In the genomic region with DNA sequence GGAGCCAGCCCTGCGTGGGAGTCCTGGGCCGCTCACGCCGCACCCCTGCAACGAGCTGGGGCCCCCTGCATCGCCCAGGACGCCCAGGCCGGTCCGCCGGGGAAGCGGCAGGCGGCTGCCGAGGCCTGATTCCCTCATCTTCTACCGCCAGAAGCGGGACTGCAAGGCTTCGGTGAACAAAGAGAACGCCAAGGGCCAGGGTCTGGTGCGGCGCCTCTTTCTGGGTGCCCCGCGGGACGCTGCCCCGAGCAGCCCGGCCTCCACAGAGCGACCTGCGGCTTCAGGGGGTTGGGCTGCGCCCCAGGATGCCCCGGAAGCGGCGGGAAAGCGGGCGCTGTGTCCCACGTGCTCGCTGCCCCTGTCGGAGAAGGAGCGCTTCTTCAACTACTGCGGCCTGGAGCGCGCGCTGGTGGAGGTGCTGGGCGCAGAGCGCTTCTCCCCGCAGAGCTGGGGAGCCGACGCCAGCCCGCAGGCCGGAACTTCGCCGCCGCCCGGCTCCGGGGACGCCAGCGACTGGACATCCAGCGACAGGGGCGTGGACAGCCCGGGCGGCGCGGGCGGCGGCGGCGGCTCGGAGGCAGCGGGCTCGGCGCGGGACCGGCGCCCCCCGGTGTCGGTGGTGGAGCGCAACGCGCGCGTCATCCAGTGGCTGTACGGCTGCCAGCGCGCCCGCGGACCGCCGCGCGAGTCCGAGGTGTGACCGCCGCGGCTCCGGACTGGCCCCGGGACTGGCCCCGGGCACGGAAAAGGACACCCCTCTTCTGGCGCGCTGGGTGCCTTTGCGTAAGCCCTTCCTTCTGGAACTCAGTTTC, we compare ENCODE assay signal across 9 cellular contexts. TPM values are rescaled to one million over a fixed set of nuclear protein-coding genes. Genes with fewer than 3 reads are reported as not detected.
DNase-seq lines count a peak whose midpoint lies in the region; ATAC-seq, FAIRE-seq and TF ChIP-seq lines count a peak whose summit lies in the region.
"Had no signal": no experiment of that assay in that cellular context is flagged by ENCODE, and none has a peak within 500 bp of the region (broad histone marks: within the 10 kb centered on the region; RNA-seq: fewer than 3 reads in every experiment).

No MANE protein-coding gene starts in this region.

- H3K9ac ChIP-seq in K562 (ENCODE audit: insufficient read depth in 1 of 2, low read depth in 2 of 2, low read length in 2 of 2): peak overlapping the region; percentile 78 to 95

- WGBS in K562 (ENCODE audit: insufficient coverage, low coverage, missing lambda C conversion rate): 3% methylated on average over 70 of the region's 98 CpGs
- WGBS in iPS DF 6.9 (ENCODE audit: insufficient coverage, insufficient read length): no CpG with 5 or more reads among the region's 98 CpGs

- H2AFZ ChIP-seq in K562 (ENCODE audit: low read depth, low read length): peak overlapping the region; percentile 99

- TSS peak; percentile 83 for BruUV-seq in K562 (replicated peaks; lab: Mats Ljungman, UMichigan)

- POLR2A ChIA-PET in K562 (lab: Yijun Ruan, JAX): interaction anchor here (0.5 to 1.8 kb wide), 13 partner anchors 12 to 1407 kb away, joined by 3 to 5 read pairs (median 3); a partner anchor contains a TSS

- TF ChIP-seq RAD21 in K562 (CRISPR knock-in tag; conservative IDR thresholded peaks at IDR 0.05 in 1 of 2, IDR thresholded peaks at IDR 0.05 in 1 of 2): peak; percentile 60 to 84

- H3K27ac ChIP-seq in SJCRH30 (no peak overlapping the region), K562 (ENCODE audit: extremely low read depth, low read depth, low read length) (peak overlapping the region; percentile 80), iPS DF 6.9 (ENCODE audit: low read length) (no peak overlapping the region)

- TF ChIP-seq CTCF in GM20000 (IDR thresholded peaks at IDR 0.05; ENCODE audit: extremely low read depth, missing control alignments): no peak
- TF ChIP-seq CTCF in K562 (IDR thresholded peaks at IDR 0.05 in 2 of 3, conservative IDR thresholded peaks at IDR 0.05 in 1 of 3; ENCODE audit: insufficient read depth in 2 of 3, low read depth in 1 of 3, low read length in 3 of 3): peak; percentile 27 to 73 (median 63); a peak in 4 of 6 replicates

- H3K27me3 ChIP-seq in SJCRH30: peaks cover 25% of the 10 kb centered on the region; the same call in 1 of the 2 replicates
- H3K27me3 ChIP-seq in K562 (ENCODE audit: control insufficient read depth in 2 of 2, insufficient read depth in 2 of 2, low read length in 2 of 2): no peaks in the 10 kb centered on the region
- H3K27me3 ChIP-seq in iPS DF 6.9 (ENCODE audit: control insufficient read depth, insufficient read depth, low read length): peaks cover 26% of the 10 kb centered on the region

- intact Hi-C loops in K562 (cut with micrococcal nuclease): loop anchor here (1.0 to 2.0 kb wide), 2 partner anchors 56 to 125 kb away; no protein-coding TSS in a partner anchor
- intact Hi-C loops in sciatic nerve (cut with DNase I): no loop called here

- peak overlapping the region; percentile 87 for H3K4me2 ChIP-seq in K562 (ENCODE audit: insufficient read depth, low read length)

- CTCF ChIA-PET in K562 (lab: Yijun Ruan, JAX; ENCODE audit: low intra/inter-chr PET ratio): interaction anchor here (0.6 to 2.6 kb wide), 9 partner anchors 17 to 1230 kb away, joined by 3 to 26 read pairs (median 4); no protein-coding TSS in a partner anchor

- no peaks in the 10 kb centered on the region for H3K9me3 ChIP-seq in SJCRH30 (replicated peaks)
- H3K9me3 ChIP-seq in K562 (replicated peaks; ENCODE audit: control insufficient read depth, insufficient read depth, low read depth, low read length): no peaks in the 10 kb centered on the region
- H3K9me3 ChIP-seq in iPS DF 6.9 (ENCODE audit: control insufficient read depth, insufficient read depth, low read length): no peaks in the 10 kb centered on the region

- peak; percentile 81 for TF ChIP-seq POLR2A in K562 (conservative IDR thresholded peaks at IDR 0.05)

- in situ Hi-C loops in K562 (cut with MboI): no loop called here

- H4K20me1 ChIP-seq in K562 (replicated peaks; ENCODE audit: control insufficient read depth, insufficient read depth, low read length): no peaks in the 10 kb centered on the region

- peak; percentile 86 for ATAC-seq in K562
- peak; percentile 28 for ATAC-seq in sciatic nerve
- ATAC-seq in GM21576 (IDR thresholded peaks at IDR 0.05; ENCODE audit: unreplicated experiment): no peak

- FAIRE-seq in K562 (lab: Jason Lieb, UNC): no peak
- FAIRE-seq: GM18507 had no signal

- TF ChIP-seq EP300 in K562 (IDR thresholded peaks at IDR 0.05; ENCODE audit: low read length): peak; percentile 4; the same call in 1 of the 2 replicates

- H3K4me1 ChIP-seq in SJCRH30 (peaks cover 24% of the 10 kb centered on the region), K562 (replicated peaks in 1 of 2; ENCODE audit: control insufficient read depth in 2 of 2, insufficient read depth in 2 of 2, low read length in 2 of 2) (peaks cover 29 to 58% of the 10 kb centered on the region in 2 experiments), iPS DF 6.9 (ENCODE audit: control insufficient read depth, insufficient read depth, low read length) (peaks cover 10% of the 10 kb centered on the region)

- H3K36me3 ChIP-seq in SJCRH30 (no peaks in the 10 kb centered on the region), K562 (ENCODE audit: control insufficient read depth, insufficient read depth, low read length) (no peaks in the 10 kb centered on the region), iPS DF 6.9 (ENCODE audit: control insufficient read depth, insufficient read depth, low read length) (no peaks in the 10 kb centered on the region)

- H3K9me1 ChIP-seq in K562 (ENCODE audit: control insufficient read depth, insufficient read depth, low read length): no peaks in the 10 kb centered on the region

- no peaks in the 10 kb centered on the region; the same call in 2 of the 3 replicates for H3K79me2 ChIP-seq in K562 (ENCODE audit: control insufficient read depth, insufficient read depth, low read length)

- H3K4me3 ChIP-seq in SJCRH30 (peak overlapping the region; percentile 17; the same call in 1 of the 2 replicates), K562 (peak overlapping the region; percentile 43), iPS DF 6.9 (ENCODE audit: low read length) (peak overlapping the region; percentile 38; the same call in 1 of the 2 replicates)

- DNase-seq in 8988T (peak; percentile 62), GM20000 (ENCODE audit: low spot score) (peak; percentile 76), SJCRH30 (no peak), K562 (ENCODE audit: extremely low read depth in 1 of 4, low spot score in 3 of 4) (peak; percentile 89 to 95 (median 92)), iPS DF 6.9 (ENCODE audit: low read depth, low spot score) (no peak), sciatic nerve (ENCODE audit: low spot score) (no peak), NCI-H524 treated with DMSO at 0.1 percent for 48 hours (lab: John Stamatoyannopoulos, UW) (no peak)

RNA-seq across cellular contexts. Expression of a gene that starts 2.7 kb away (rescaled TPM):
- 0.10 and 0.18 TPM in 2 replicates for total RNA-seq in SJCRH30 (2014; rRNA removed; shearing (Covaris generic))
- 0.92 and 1.5 TPM in 2 replicates for total RNA-seq in K562 (2011; cell fraction: chromatin; rRNA removed; ENCODE audit: low replicate concordance)
- 0.79 and 1.3 TPM in 2 replicates for total RNA-seq in K562 (2011; cell fraction: nucleolus; rRNA removed)
- 1.5 and 2.1 TPM in 2 replicates for total RNA-seq in K562 (2011; cell fraction: nucleoplasm; rRNA removed)
- 0.64 and 0.69 TPM in 2 replicates for total RNA-seq in K562 (2014; rRNA removed)
- total RNA-seq in K562 (2014; rRNA removed; fragmentation: Illumina TruSeq; extraction: Trizol): 0.26 and 0.33 TPM in 2 replicates
- total RNA-seq in K562 (2015; rRNA removed; fragmentation: Illumina TruSeq; extraction: Trizol): 0.29 and 0.34 TPM in 2 replicates
- total RNA-seq in K562 (2021): 0.58 and 0.62 TPM in 2 replicates
- 0.60 and 0.67 TPM in 2 replicates for polyA plus RNA-seq in K562 (2011; rRNA removed)
- 0.54 and 0.63 TPM in 2 replicates for polyA plus RNA-seq in K562 (2011; cell fraction: cytosol; rRNA removed)
- 0.76 and 1.1 TPM in 2 replicates for polyA plus RNA-seq in K562 (2011; cell fraction: nucleus; rRNA removed)
- 0.53 and 0.86 TPM in 2 replicates for polyA plus RNA-seq in K562 (2012)
- 0.18 and 0.33 TPM in 2 replicates for polyA plus RNA-seq in K562 (2014; fragmentation: Illumina TruSeq; extraction: Trizol)
- polyA plus RNA-seq in K562 (2014; fragmentation: Nextera tagmentation; extraction: Ambion mirVana): under 1 TPM; 0.04 to 0.11 TPM
- 0.80 and 1.1 TPM in 2 replicates for polyA plus RNA-seq in K562 (2014; rRNA removed)
- 0.14 and 0.27 TPM in 2 replicates for polyA minus RNA-seq in K562 (2011; rRNA and poly(A)+ RNA removed)
- 0.55 TPM in 1 of 2 replicates, not detected in the other for polyA minus RNA-seq in K562 (2011; cell fraction: cytosol; rRNA and poly(A)+ RNA removed)
- polyA minus RNA-seq in K562 (2011; cell fraction: nucleus; rRNA and poly(A)+ RNA removed): 0.54 and 0.67 TPM in 2 replicates
- 11.8 TPM for total RNA-seq in sciatic nerve

RNA-seq across cellular contexts. Expression of a gene that starts 7.1 kb away (rescaled TPM):
- total RNA-seq in SJCRH30 (2014; rRNA removed; shearing (Covaris generic)): 0.18 TPM in 1 of 2 replicates, not detected in the other
- not detected in 2 replicates for total RNA-seq in K562 (2011; cell fraction: chromatin; rRNA removed; ENCODE audit: low replicate concordance)
- not detected in 2 replicates for total RNA-seq in K562 (2011; cell fraction: nucleolus; rRNA removed)
- total RNA-seq in K562 (2011; cell fraction: nucleoplasm; rRNA removed): not detected in 2 replicates
- total RNA-seq in K562 (2014; rRNA removed) (not detected in 2 replicates), K562 (2014; rRNA removed; fragmentation: Illumina TruSeq; extraction: Trizol) (not detected in 2 replicates), K562 (2015; rRNA removed; fragmentation: Illumina TruSeq; extraction: Trizol) (not detected in 2 replicates), K562 (2021) (not detected in 2 replicates), sciatic nerve (not detected)
- polyA plus RNA-seq in K562 (2011; rRNA removed) (not detected in 2 replicates), K562 (2014; fragmentation: Illumina TruSeq; extraction: Trizol) (not detected in 2 replicates), K562 (2014; fragmentation: Nextera tagmentation; extraction: Ambion mirVana) (not detected), K562 (2014; rRNA removed) (not detected in 2 replicates)
- polyA plus RNA-seq in K562 (2011; cell fraction: cytosol; rRNA removed): not detected in 2 replicates
- not detected in 2 replicates for polyA plus RNA-seq in K562 (2011; cell fraction: nucleus; rRNA removed)
- not detected in 2 replicates for polyA plus RNA-seq in K562 (2012)
- polyA minus RNA-seq in K562 (2011; rRNA and poly(A)+ RNA removed): not detected in 2 replicates
- not detected in 2 replicates for polyA minus RNA-seq in K562 (2011; cell fraction: cytosol; rRNA and poly(A)+ RNA removed)
- polyA minus RNA-seq in K562 (2011; cell fraction: nucleus; rRNA and poly(A)+ RNA removed): not detected in 2 replicates

RNA-seq across cellular contexts. Expression of a gene that starts 8.1 kb away (rescaled TPM):
- total RNA-seq in SJCRH30 (2014; rRNA removed; shearing (Covaris generic)): 27.4 and 38.8 TPM in 2 replicates
- 12.7 and 40.0 TPM in 2 replicates for total RNA-seq in K562 (2011; cell fraction: chromatin; rRNA removed; ENCODE audit: low replicate concordance)
- 55.5 and 60.9 TPM in 2 replicates for total RNA-seq in K562 (2011; cell fraction: nucleolus; rRNA removed)
- total RNA-seq in K562 (2011; cell fraction: nucleoplasm; rRNA removed): 22.8 and 27.3 TPM in 2 replicates
- 233 and 259 TPM in 2 replicates for total RNA-seq in K562 (2014; rRNA removed)
- total RNA-seq in K562 (2014; rRNA removed; fragmentation: Illumina TruSeq; extraction: Trizol): 16.2 and 32.2 TPM in 2 replicates
- 66.3 and 76.7 TPM in 2 replicates for total RNA-seq in K562 (2015; rRNA removed; fragmentation: Illumina TruSeq; extraction: Trizol)
- 125 and 144 TPM in 2 replicates for total RNA-seq in K562 (2021)
- polyA plus RNA-seq in K562 (2011; rRNA removed): 48.2 and 51.6 TPM in 2 replicates
- polyA plus RNA-seq in K562 (2011; cell fraction: cytosol; rRNA removed): 107 and 284 TPM in 2 replicates
- polyA plus RNA-seq in K562 (2011; cell fraction: nucleus; rRNA removed): 48.1 and 66.6 TPM in 2 replicates
- polyA plus RNA-seq in K562 (2012): 81.5 and 109 TPM in 2 replicates
- 37.2 and 58.8 TPM in 2 replicates for polyA plus RNA-seq in K562 (2014; fragmentation: Illumina TruSeq; extraction: Trizol)
- polyA plus RNA-seq in K562 (2014; fragmentation: Nextera tagmentation; extraction: Ambion mirVana): 10 to 100 TPM in 1 of 2 experiments, 1 to 10 TPM in 1; 9.8 to 27.1 TPM
- polyA plus RNA-seq in K562 (2014; rRNA removed): 313 and 334 TPM in 2 replicates
- 6.5 and 11.3 TPM in 2 replicates for polyA minus RNA-seq in K562 (2011; rRNA and poly(A)+ RNA removed)
- polyA minus RNA-seq in K562 (2011; cell fraction: cytosol; rRNA and poly(A)+ RNA removed): 20.5 and 28.1 TPM in 2 replicates
- 27.1 and 36.7 TPM in 2 replicates for polyA minus RNA-seq in K562 (2011; cell fraction: nucleus; rRNA and poly(A)+ RNA removed)
- 18.3 TPM for total RNA-seq in sciatic nerve

RNA-seq across cellular contexts. Expression of a gene that starts 10.0 kb away (rescaled TPM):
- not detected in 2 replicates for total RNA-seq in SJCRH30 (2014; rRNA removed; shearing (Covaris generic))
- not detected in 2 replicates for total RNA-seq in K562 (2011; cell fraction: chromatin; rRNA removed; ENCODE audit: low replicate concordance)
- total RNA-seq in K562 (2011; cell fraction: nucleolus; rRNA removed): 0.33 TPM in 1 of 2 replicates, not detected in the other
- total RNA-seq in K562 (2011; cell fraction: nucleoplasm; rRNA removed): not detected in 2 replicates
- total RNA-seq in K562 (2014; rRNA removed): not detected in 2 replicates
- total RNA-seq in K562 (2014; rRNA removed; fragmentation: Illumina TruSeq; extraction: Trizol): not detected in 2 replicates
- not detected in 2 replicates for total RNA-seq in K562 (2015; rRNA removed; fragmentation: Illumina TruSeq; extraction: Trizol)
- total RNA-seq in K562 (2021): not detected in 2 replicates
- polyA plus RNA-seq in K562 (2011; rRNA removed): not detected in 2 replicates
- polyA plus RNA-seq in K562 (2011; cell fraction: cytosol; rRNA removed): 0.04 TPM in 1 of 2 replicates, not detected in the other
- not detected in 2 replicates for polyA plus RNA-seq in K562 (2011; cell fraction: nucleus; rRNA removed)
- 1.5 and 1.6 TPM in 2 replicates for polyA plus RNA-seq in K562 (2012)
- not detected in 2 replicates for polyA plus RNA-seq in K562 (2014; fragmentation: Illumina TruSeq; extraction: Trizol)
- polyA plus RNA-seq in K562 (2014; fragmentation: Nextera tagmentation; extraction: Ambion mirVana): under 1 TPM; 0.24 to 0.27 TPM
- not detected in 2 replicates for polyA plus RNA-seq in K562 (2014; rRNA removed)
- not detected in 2 replicates for polyA minus RNA-seq in K562 (2011; rRNA and poly(A)+ RNA removed)
- not detected in 2 replicates for polyA minus RNA-seq in K562 (2011; cell fraction: cytosol; rRNA and poly(A)+ RNA removed)
- polyA minus RNA-seq in K562 (2011; cell fraction: nucleus; rRNA and poly(A)+ RNA removed): 0.67 TPM in 1 of 2 replicates, not detected in the other
- total RNA-seq in sciatic nerve: not detected

RNA-seq across cellular contexts. Expression of a gene that starts 15.7 kb away (rescaled TPM):
- 1.2 and 2.6 TPM in 2 replicates for total RNA-seq in SJCRH30 (2014; rRNA removed; shearing (Covaris generic))
- 12.4 and 22.9 TPM in 2 replicates for total RNA-seq in K562 (2011; cell fraction: chromatin; rRNA removed; ENCODE audit: low replicate concordance)
- 7.5 and 12.7 TPM in 2 replicates for total RNA-seq in K562 (2011; cell fraction: nucleolus; rRNA removed)
- total RNA-seq in K562 (2011; cell fraction: nucleoplasm; rRNA removed): 6.0 and 9.3 TPM in 2 replicates
- total RNA-seq in K562 (2014; rRNA removed): 1.1 and 2.4 TPM in 2 replicates
- total RNA-seq in K562 (2014; rRNA removed; fragmentation: Illumina TruSeq; extraction: Trizol): 0.73 and 0.80 TPM in 2 replicates
- total RNA-seq in K562 (2015; rRNA removed; fragmentation: Illumina TruSeq; extraction: Trizol): 1.8 and 2.4 TPM in 2 replicates
- 1.6 and 2.0 TPM in 2 replicates for total RNA-seq in K562 (2021)
- 0.91 and 0.93 TPM in 2 replicates for polyA plus RNA-seq in K562 (2011; rRNA removed)
- polyA plus RNA-seq in K562 (2011; cell fraction: cytosol; rRNA removed): 1.3 and 2.6 TPM in 2 replicates
- 4.0 and 6.5 TPM in 2 replicates for polyA plus RNA-seq in K562 (2011; cell fraction: nucleus; rRNA removed)
- 2.1 and 3.1 TPM in 2 replicates for polyA plus RNA-seq in K562 (2012)
- polyA plus RNA-seq in K562 (2014; fragmentation: Illumina TruSeq; extraction: Trizol): 2.0 and 2.2 TPM in 2 replicates
- polyA plus RNA-seq in K562 (2014; fragmentation: Nextera tagmentation; extraction: Ambion mirVana): under 1 TPM; 0.03 to 0.10 TPM
- 2.0 and 2.8 TPM in 2 replicates for polyA plus RNA-seq in K562 (2014; rRNA removed)
- polyA minus RNA-seq in K562 (2011; rRNA and poly(A)+ RNA removed): 0.45 and 0.56 TPM in 2 replicates
- 1.2 and 2.7 TPM in 2 replicates for polyA minus RNA-seq in K562 (2011; cell fraction: cytosol; rRNA and poly(A)+ RNA removed)
- 0.94 and 1.8 TPM in 2 replicates for polyA minus RNA-seq in K562 (2011; cell fraction: nucleus; rRNA and poly(A)+ RNA removed)
- 3.1 TPM for total RNA-seq in sciatic nerve

Comparison
In these comparisons a context has a peak if more than half of its experiments do, and no peak if none do; other contexts are left out.
1. DNase-seq: peak in 8988T (single experiment), GM20000 (single experiment) and K562 (4 of 4); none in SJCRH30 (0 of 2), iPS DF 6.9 (single experiment), sciatic nerve (single experiment) and NCI-H524 treated with DMSO at 0.1 percent for 48 hours (single experiment).
2. Peak in every context shown above with its lines, with median percentiles within 50 percentile points of each other: H3K4me3 ChIP-seq.